In the genomic region with DNA sequence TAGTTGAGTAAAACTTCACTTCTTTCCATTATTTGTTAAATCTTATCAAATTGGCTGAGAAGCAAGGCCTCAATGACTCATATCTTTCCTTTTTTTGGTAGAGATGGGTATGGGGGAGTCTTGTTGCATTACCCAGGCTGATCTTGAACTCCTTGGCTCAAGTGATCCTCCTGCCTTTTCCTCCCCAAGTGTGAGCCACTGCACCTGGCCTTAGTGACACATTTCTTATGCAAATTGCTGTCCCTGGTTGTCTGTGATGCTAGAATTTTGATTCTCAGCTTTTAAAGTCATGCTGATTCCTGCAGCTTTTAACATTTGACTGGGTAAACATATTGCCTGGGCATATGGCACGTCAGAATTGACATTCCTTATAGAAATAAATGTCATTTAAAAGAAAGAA, we compare ENCODE assay signal across 20 cellular contexts.
"Had no signal": no experiment of that assay in that cellular context is flagged by ENCODE, and none has a peak within 500 bp of the region (broad histone marks: within the 10 kb centered on the region; RNA-seq: fewer than 3 reads in every experiment).

No MANE protein-coding gene starts in this region.

- H3K4me1 Mint-ChIP-seq: activated naive CD8-positive, alpha-beta T cell treated with anti-CD3 and anti-CD28 coated beads, Interleukin-2, amount 10 ng/mL, durations not matched to agents 7 days and 5 days; mesothelial cell of epicardium; WTC11 had no signal

- ATAC-seq: activated T-cell treated with anti-CD3 and anti-CD28 coated beads, Interleukin-2, amount 50 U/mL, for 72 hours; left ventricle myocardium superior; natural killer cell; WTC11 had no signal

- H3K27me3 ChIP-seq: spleen, tibial artery had no signal

- H3K27me3 Mint-ChIP-seq: activated naive CD8-positive, alpha-beta T cell treated with anti-CD3 and anti-CD28 coated beads, Interleukin-2, amount 10 ng/mL, durations not matched to agents 7 days and 5 days; progenitor cell of endocrine pancreas had no signal

- H3K36me3 ChIP-seq: tibial artery had no signal

- H3K36me3 Mint-ChIP-seq: mesothelial cell of epicardium, natural killer cell, WTC11 had no signal

- H3K4me1 ChIP-seq: spleen, tibial artery had no signal

- H3K27ac Mint-ChIP-seq: activated naive CD8-positive, alpha-beta T cell treated with anti-CD3 and anti-CD28 coated beads, Interleukin-2, amount 10 ng/mL, durations not matched to agents 7 days and 5 days; mesothelial cell of epicardium; progenitor cell of endocrine pancreas; T-helper 1 cell treated with Interleukin-12 subunit alpha and Interleukin-12 subunit beta and Interleukin-4 antibody, amounts not matched to agents 30 μg/mL and 1 μg/mL, for 36 hours; WTC11 had no signal

- H3K4me3 ChIP-seq: spleen, tibial artery had no signal

- H3K4me3 Mint-ChIP-seq: activated naive CD8-positive, alpha-beta T cell treated with anti-CD3 and anti-CD28 coated beads, Interleukin-2, amount 10 ng/mL, durations not matched to agents 7 days and 5 days; activated T-cell treated with anti-CD3 and anti-CD28 coated beads, Interleukin-2, amount 50 U/mL, for 72 hours; mesothelial cell of epicardium; natural killer cell; T-helper 1 cell treated with Interleukin-12 subunit alpha and Interleukin-12 subunit beta and Interleukin-4 antibody, amounts not matched to agents 30 μg/mL and 1 μg/mL, for 36 hours; WTC11 had no signal

- H3K9me3 Mint-ChIP-seq: activated naive CD8-positive, alpha-beta T cell treated with anti-CD3 and anti-CD28 coated beads, Interleukin-2, amount 10 ng/mL, durations not matched to agents 7 days and 5 days; activated T-cell treated with anti-CD3 and anti-CD28 coated beads, Interleukin-2, amount 50 U/mL, for 72 hours; mesothelial cell of epicardium; natural killer cell; T-helper 1 cell treated with Interleukin-12 subunit alpha and Interleukin-12 subunit beta and Interleukin-4 antibody, amounts not matched to agents 30 μg/mL and 1 μg/mL, for 36 hours; WTC11 had no signal

- DNase-seq: activated CD4-positive, alpha-beta T cell treated with anti-CD3 and anti-CD28 coated beads, Interleukin-2, amount 50 U/mL, for 4 hours; activated gamma-delta T cell; activated naive CD8-positive, alpha-beta T cell treated with anti-CD3 and anti-CD28 coated beads, Interleukin-2, amount 10 ng/mL, durations not matched to agents 7 days and 5 days; activated T-cell treated with anti-CD3 and anti-CD28 coated beads, Interleukin-2, amount 50 U/mL, for 72 hours; amygdala; foreskin fibroblast; kidney glomerular epithelial cell; left ventricle myocardium superior; mammary epithelial cell; natural killer cell; retina; spleen; stimulated activated CD4-positive, alpha-beta T cell treated with anti-CD3 and anti-CD28 coated beads, Interleukin-4, amount 100 ng/mL, for 1 hour; stimulated activated naive CD4-positive, alpha-beta T cell treated with Interleukin-2 at 50 U/mL for 16 hours; T1000; tibial artery had no signal

- H3K27ac ChIP-seq: spleen, tibial artery had no signal
